Comparison of ENCODE assay signal across 8 cellular contexts in the genomic region with DNA sequence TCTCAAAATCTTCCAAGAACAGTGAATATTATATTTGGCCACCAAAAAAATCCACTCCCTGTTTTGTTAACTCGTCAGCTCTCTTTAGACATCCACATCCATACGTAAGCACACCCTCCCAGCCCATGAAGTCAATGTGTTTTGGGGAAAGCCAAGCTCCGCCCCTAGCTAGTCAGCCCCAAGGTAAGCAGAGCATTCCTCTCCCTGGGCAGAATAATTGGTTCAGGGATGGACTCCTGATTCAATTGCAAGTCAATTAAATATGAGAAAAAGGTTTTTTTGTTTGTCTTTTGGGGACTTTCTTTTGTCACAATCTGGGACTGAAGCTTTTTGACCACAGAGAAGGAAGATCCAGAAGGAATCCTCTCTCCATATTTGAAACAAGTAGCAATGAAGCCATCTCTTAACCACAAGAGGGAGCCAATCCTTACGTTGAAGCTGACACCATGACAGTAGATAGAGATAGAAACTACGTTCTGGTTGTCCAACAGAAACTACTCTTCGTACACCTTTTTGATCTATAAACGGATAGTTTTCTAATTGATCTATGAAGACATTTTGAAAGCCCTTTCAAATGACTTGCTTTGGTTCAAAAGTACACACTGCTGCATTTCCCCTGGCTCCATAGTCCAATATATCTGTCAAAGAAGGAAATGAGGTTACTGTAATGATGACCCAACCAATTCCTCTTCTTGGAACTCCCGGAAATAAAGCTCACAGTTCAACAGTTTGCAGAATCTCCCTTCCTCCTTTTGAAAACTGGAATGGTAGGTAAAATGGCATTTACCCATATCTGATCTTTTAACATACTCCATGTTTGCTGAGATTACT.
DNase-seq lines count a peak whose midpoint lies in the region; ATAC-seq and TF ChIP-seq lines count a peak whose summit lies in the region.

No MANE protein-coding gene starts in this region.

- intact Hi-C loops in Right ventricle myocardium inferior (cut with DNase I), result loop anchor here (1.0 to 10.0 kb wide), 4 partner anchors 128 to 1084 kb away; no protein-coding TSS in a partner anchor
- intact Hi-C loops in cardiac septum (cut with DNase I), result loop anchor here (2.0 to 10.0 kb wide), 3 partner anchors 164 to 1082 kb away; no protein-coding TSS in a partner anchor

- in situ Hi-C loops in KBM-7 (cut with MboI; ENCODE audit: low pct_unique_long_range_greater_than_20kb, low sequenced_read_pairs), result no loop called here

- H3K4me1 ChIP-seq in gastroesophageal sphincter, result no peaks in the 10 kb centered on the region

- no peak for TF ChIP-seq EP300 in gastroesophageal sphincter (IDR thresholded peaks at IDR 0.05)

- no peak overlapping the region for H3K4me3 ChIP-seq in gastroesophageal sphincter

- DNase-seq in Right ventricle myocardium inferior (ENCODE audit: missing footprints) (no peak), cardiac septum (ENCODE audit: low spot score) (no peak), KBM-7 (peak; percentile 24), SK-N-DZ (ENCODE audit: low spot score) (peak; percentile 64), pons (ENCODE audit: low spot score) (peak; percentile 81)
- DNase-seq in activated CD8-positive, alpha-beta memory T cell treated with anti-CD3 and anti-CD28 coated beads for 24 hours, result no peak

- no peak overlapping the region for H3K27ac ChIP-seq in gastroesophageal sphincter

- ATAC-seq in Right ventricle myocardium inferior (peak; percentile 71), gastroesophageal sphincter (peak; percentile 71), HG03045 (IDR thresholded peaks at IDR 0.05; ENCODE audit: unreplicated experiment) (no peak)

- H3K9me3 ChIP-seq in gastroesophageal sphincter, result no peaks in the 10 kb centered on the region

- no peak for TF ChIP-seq POLR2A in gastroesophageal sphincter (IDR thresholded peaks at IDR 0.05)

- 45 to 47% methylated on average over 7 to 8 of the region's 8 CpGs for WGBS in gastroesophageal sphincter (ENCODE audit: low coverage in 1 of 2), 2 donors

- no peaks in the 10 kb centered on the region for H3K36me3 ChIP-seq in gastroesophageal sphincter

- peak; percentile 51 to 70 (median 68) for TF ChIP-seq CTCF in gastroesophageal sphincter (IDR thresholded peaks at IDR 0.05)

- no peaks in the 10 kb centered on the region for H3K27me3 ChIP-seq in gastroesophageal sphincter

Comparison
In these comparisons a context has a peak if more than half of its experiments do, and no peak if none do; other contexts are left out.
1. DNase-seq: peak in KBM-7 (single experiment), SK-N-DZ (single experiment) and pons (single experiment); none in Right ventricle myocardium inferior (single experiment), cardiac septum (single experiment) and activated CD8-positive, alpha-beta memory T cell treated with anti-CD3 and anti-CD28 coated beads for 24 hours (single experiment).